ENCODE assay signal across 8 cellular contexts in the genomic region with DNA sequence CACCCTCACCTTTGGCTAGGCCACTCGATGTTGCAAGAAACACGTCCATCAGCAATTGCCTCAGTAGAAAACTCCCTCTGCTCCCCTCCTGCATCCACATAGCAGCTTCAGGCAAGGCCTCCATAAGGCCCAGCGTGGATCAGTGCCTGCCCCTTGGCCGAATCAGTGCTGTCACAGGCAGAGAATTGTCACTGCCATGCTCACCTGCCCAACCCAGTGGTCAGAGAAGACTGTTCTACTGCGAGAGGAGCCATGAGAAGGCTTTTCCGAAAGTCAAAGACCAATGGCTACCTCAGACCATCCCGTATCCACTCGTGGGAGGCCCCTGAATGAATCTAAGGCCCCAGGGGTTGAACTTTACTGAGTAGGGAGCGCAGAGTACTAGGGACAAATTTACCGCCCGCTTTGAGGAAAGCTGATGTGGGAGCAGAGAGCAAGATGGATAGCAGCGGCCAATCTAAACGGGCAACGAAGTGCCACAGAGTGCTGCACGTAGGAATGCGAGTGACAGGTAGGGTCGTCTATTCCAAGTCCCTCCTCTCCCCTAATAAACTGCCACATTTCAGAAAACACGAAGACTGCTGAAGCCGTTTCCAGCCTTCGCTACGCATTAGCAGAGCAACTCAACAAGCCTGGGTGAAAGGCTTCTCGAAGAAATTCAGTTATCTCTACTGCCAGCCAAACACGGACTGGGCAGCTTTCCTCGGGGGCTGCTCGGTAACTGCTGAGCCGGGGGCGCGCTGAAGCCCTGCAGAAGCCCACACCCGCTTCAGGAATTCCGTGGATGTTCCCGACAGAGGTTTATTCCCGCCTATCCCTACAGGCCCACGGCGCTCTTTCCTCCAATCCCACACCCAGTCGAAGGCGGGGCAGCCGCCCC. TPM values are rescaled to one million over a fixed set of nuclear protein-coding genes. Genes with fewer than 3 reads are reported as not detected.
A peak's percentile ranks its signal among the peaks of the same experiment; 100 is the strongest.
DNase-seq lines count a peak whose midpoint lies in the region; ATAC-seq, FAIRE-seq and TF ChIP-seq lines count a peak whose summit lies in the region.

No MANE protein-coding gene starts in this region.

- H3K4me1 ChIP-seq in BLaER1 (peaks cover 21% of the 10 kb centered on the region), transverse colon (peaks cover 7 to 24% (median 16%) of the 10 kb centered on the region in 4 donors)

- H3K27me3 ChIP-seq in BLaER1: no peaks in the 10 kb centered on the region
- H3K27me3 ChIP-seq in dorsolateral prefrontal cortex: no peaks in the 10 kb centered on the region
- no peaks in the 10 kb centered on the region for H3K27me3 ChIP-seq in transverse colon

- DNase-seq in HEK293T (ENCODE audit: extremely low spot score) (peak; percentile 50), RCC 7860 (ENCODE audit: low spot score) (peak; percentile 57), dorsolateral prefrontal cortex (peak in 1 of 10 donors; percentile 63), memory B cell (ENCODE audit: low spot score in 2 of 2) (no peak), transverse colon (peak; percentile 91), KG1 (lab: John Stamatoyannopoulos, UW) (no peak)

- peak overlapping the region; percentile 81 for H3K4me2 ChIP-seq in BLaER1

- H3K27me3 Mint-ChIP-seq in memory B cell: peaks cover 2% of the 10 kb centered on the region

- peak overlapping the region; percentile 75 for H3K27ac ChIP-seq in BLaER1
- peak overlapping the region; percentile 86 to 99 (median 95) for H3K27ac ChIP-seq in dorsolateral prefrontal cortex
- peak overlapping the region; percentile 95 to 96 (median 96) for H3K27ac ChIP-seq in transverse colon

- 29 to 92% methylated on average over 2 to 37 of the region's 37 CpGs for WGBS in transverse colon (ENCODE audit: low coverage in 1 of 2), 2 donors

- peaks cover 5% of the 10 kb centered on the region for H3K9me3 Mint-ChIP-seq in memory B cell

- peaks cover 29% of the 10 kb centered on the region for H4K20me1 ChIP-seq in BLaER1

- in situ Hi-C loops in transverse colon (cut with MboI; ENCODE audit: low pct_ligation_motif_present in 1 of 4, low pct_unique_long_range_greater_than_20kb in 1 of 4, low sequenced_read_pairs in 3 of 4): no loop called here

- intact Hi-C loops in dorsolateral prefrontal cortex (cut with DNase I): loop anchor here (2.0 kb wide), 2 partner anchors 140 to 338 kb away; a partner anchor contains a TSS
- intact Hi-C loops in transverse colon (cut with DNase I; ENCODE audit: low total_unique reads): loop anchor here (10.0 kb wide), 1 partner anchor 140 kb away; a partner anchor contains a TSS

- H3K4me3 ChIP-seq in BLaER1 (peak overlapping the region; percentile 100), dorsolateral prefrontal cortex (peak overlapping the region; percentile 64 to 99 (median 94)), transverse colon (peak overlapping the region; percentile 45 to 98 (median 83))

- CTCF ChIA-PET in HEK293T (lab: Yijun Ruan, JAX): no interaction called here

- H3K9me3 ChIP-seq in BLaER1: peaks cover 6% of the 10 kb centered on the region; the same call in 1 of the 2 replicates
- peaks cover 0 to 3% of the 10 kb centered on the region in 2 donors for H3K9me3 ChIP-seq in transverse colon

- peak overlapping the region; percentile 98 for H3K4me3 Mint-ChIP-seq in memory B cell

- ATAC-seq in memory B cell (ENCODE audit: low read depth): no peak
- ATAC-seq in GM19324 (IDR thresholded peaks at IDR 0.05; ENCODE audit: low FRiP score, unreplicated experiment): no peak

- H3K27ac Mint-ChIP-seq in memory B cell: peak overlapping the region; percentile 95

- peaks cover 8% of the 10 kb centered on the region for H3K36me3 Mint-ChIP-seq in memory B cell

- no peak for FAIRE-seq in RCC 7860 (lab: Jason Lieb, UNC)

- no peak for TF ChIP-seq POLR2A in transverse colon (IDR thresholded peaks at IDR 0.05)

- TF ChIP-seq CTCF in dorsolateral prefrontal cortex (IDR thresholded peaks at IDR 0.05 in 54 of 56, conservative IDR thresholded peaks at IDR 0.05 in 2 of 56; ENCODE audit: low read depth in 1 of 56, partially characterized antibody in 56 of 56): peak in 2 of 56 donors; percentile 17 to 44
- no peak for TF ChIP-seq CTCF in transverse colon (IDR thresholded peaks at IDR 0.05)

- peak; percentile 22 for TF ChIP-seq EP300 in transverse colon (IDR thresholded peaks at IDR 0.05; ENCODE audit: low read depth)

- H3K4me1 Mint-ChIP-seq in memory B cell: peaks cover 13% of the 10 kb centered on the region

- peak overlapping the region; percentile 94 for H3K9ac ChIP-seq in BLaER1

- POLR2A ChIA-PET in HEK293T (lab: Yijun Ruan, JAX): interaction anchor here (2.0 kb wide), 1 partner anchor 11 kb away, joined by 7 read pairs; no protein-coding TSS in a partner anchor

- H3K36me3 ChIP-seq in BLaER1: peaks cover 18% of the 10 kb centered on the region
- H3K36me3 ChIP-seq in transverse colon: no peaks in the 10 kb centered on the region

TF ChIP-seq in HEK293T, 16 proteins besides CTCF, POLR2A, EP300 and RAD21:
- no peak for TF ChIP-seq ZNF384 (IDR thresholded peaks at IDR 0.05)
- TF ChIP-seq HDGF (IDR thresholded peaks at IDR 0.05; ENCODE audit: borderline replicate concordance): no peak
- TF ChIP-seq FOXM1 (IDR thresholded peaks at IDR 0.05; ENCODE audit: borderline replicate concordance): no peak
- TF ChIP-seq L3MBTL2 (conservative IDR thresholded peaks at IDR 0.05): no peak
- no peak for TF ChIP-seq CTBP1 (IDR thresholded peaks at IDR 0.05; ENCODE audit: borderline replicate concordance)
- no peak for TF ChIP-seq LEF1 (IDR thresholded peaks at IDR 0.05; ENCODE audit: borderline replicate concordance)
- TF ChIP-seq, protein P1, sequence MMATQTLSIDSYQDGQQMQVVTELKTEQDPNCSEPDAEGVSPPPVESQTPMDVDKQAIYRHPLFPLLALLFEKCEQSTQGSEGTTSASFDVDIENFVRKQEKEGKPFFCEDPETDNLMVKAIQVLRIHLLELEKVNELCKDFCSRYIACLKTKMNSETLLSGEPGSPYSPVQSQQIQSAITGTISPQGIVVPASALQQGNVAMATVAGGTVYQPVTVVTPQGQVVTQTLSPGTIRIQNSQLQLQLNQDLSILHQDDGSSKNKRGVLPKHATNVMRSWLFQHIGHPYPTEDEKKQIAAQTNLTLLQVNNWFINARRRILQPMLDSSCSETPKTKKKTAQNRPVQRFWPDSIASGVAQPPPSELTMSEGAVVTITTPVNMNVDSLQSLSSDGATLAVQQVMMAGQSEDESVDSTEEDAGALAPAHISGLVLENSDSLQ (IDR thresholded peaks at IDR 0.05): no peak
- TF ChIP-seq SP1 (IDR thresholded peaks at IDR 0.05): no peak
- no peak for TF ChIP-seq NFRKB (IDR thresholded peaks at IDR 0.05)
- no peak for TF ChIP-seq ELF4 (IDR thresholded peaks at IDR 0.05)
- TF ChIP-seq TARDBP (IDR thresholded peaks at IDR 0.05): no peak
- TF ChIP-seq BHLHE40 (IDR thresholded peaks at IDR 0.05; ENCODE audit: borderline replicate concordance): no peak
- no peak for TF ChIP-seq FOXK2 (IDR thresholded peaks at IDR 0.05)
- TF ChIP-seq ARNT (IDR thresholded peaks at IDR 0.05): no peak
- no peak for TF ChIP-seq SUZ12 (IDR thresholded peaks at IDR 0.05)
- no peak for TF ChIP-seq FOXA1 (IDR thresholded peaks at IDR 0.05)

RNA-seq across cellular contexts. Expression of a gene that starts 1.0 kb away (rescaled TPM):
- total RNA-seq in dorsolateral prefrontal cortex: 10 to 100 TPM; 44.6 to 89.8 (median 64.5) TPM
- total RNA-seq in transverse colon: 10 to 100 TPM; 34.2 to 93.3 (median 70.6) TPM

Comparison
In these comparisons a context has a peak if more than half of its experiments do, and no peak if none do; other contexts are left out.
1. DNase-seq: peak in HEK293T (single experiment), RCC 7860 (single experiment) and transverse colon (single experiment); none in memory B cell (0 of 2) and KG1 (single experiment).
2. Peak in every context shown above with its lines, with median percentiles within 50 percentile points of each other: H3K27ac ChIP-seq and H3K4me3 ChIP-seq.